In the genomic region with DNA sequence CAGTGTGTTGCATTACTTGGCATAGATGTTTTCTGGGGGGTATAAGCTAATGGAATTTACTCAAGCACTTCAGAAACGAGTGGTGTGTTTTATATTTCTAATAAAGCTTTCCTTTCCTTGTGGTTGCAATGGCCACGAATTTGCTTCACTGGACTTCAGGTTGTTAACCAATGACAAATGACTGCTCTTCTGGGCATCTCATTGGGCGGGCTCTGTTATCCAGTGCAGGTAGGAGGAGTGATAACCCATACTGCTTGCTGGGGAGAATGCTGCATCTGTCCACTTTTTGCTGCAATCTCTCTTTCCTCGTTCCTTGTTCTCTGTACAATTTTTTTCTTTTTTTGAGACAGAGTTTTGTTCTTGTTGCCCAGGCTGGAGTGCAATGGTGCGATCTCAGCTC, we compare ENCODE assay signal across 15 cellular contexts.
A peak's percentile ranks its signal among the peaks of the same experiment; 100 is the strongest.
DNase-seq lines count a peak whose midpoint lies in the region; ATAC-seq and TF ChIP-seq lines count a peak whose summit lies in the region.
"Had no signal": no experiment of that assay in that cellular context is flagged by ENCODE, and none has a peak within 500 bp of the region (broad histone marks: within the 10 kb centered on the region; RNA-seq: fewer than 3 reads in every experiment).

No MANE protein-coding gene starts in this region.

- H3K4me3 Mint-ChIP-seq in WTC11 = no peak overlapping the region
- H3K4me3 Mint-ChIP-seq in neural progenitor cell = no peak overlapping the region
- no peak overlapping the region for H3K4me3 Mint-ChIP-seq in activated CD4-positive, alpha-beta memory T cell treated with anti-CD3 and anti-CD28 coated beads, Interleukin-2, amount 10 ng/mL, durations not matched to agents 7 days and 5 days
- H3K4me3 Mint-ChIP-seq: CD4-positive, CD25-positive, alpha-beta regulatory T cell; CD8-positive, alpha-beta memory T cell; H9; IgD-negative memory B cell had no signal

- TF ChIP-seq CTCF in WTC11 (IDR thresholded peaks at IDR 0.05) (no peak), neural progenitor cell (IDR thresholded peaks at IDR 0.05) (no peak), heart left ventricle (IDR thresholded peaks at IDR 0.05) (no peak)

- peak; percentile 54 for ATAC-seq in WTC11
- no peak for ATAC-seq in heart left ventricle
- ATAC-seq: HepG2 had no signal

- no peak overlapping the region for H3K27ac Mint-ChIP-seq in WTC11
- no peak overlapping the region for H3K27ac Mint-ChIP-seq in neural progenitor cell
- H3K27ac Mint-ChIP-seq in activated CD4-positive, alpha-beta memory T cell treated with anti-CD3 and anti-CD28 coated beads, Interleukin-2, amount 10 ng/mL, durations not matched to agents 7 days and 5 days = no peak overlapping the region
- H3K27ac Mint-ChIP-seq: CD8-positive, alpha-beta memory T cell; H9; IgD-negative memory B cell had no signal

- H2AFZ ChIP-seq in neural progenitor cell (replicated peaks) = peak overlapping the region; percentile 32

- no peaks in the 10 kb centered on the region for H4K20me1 ChIP-seq in neural progenitor cell (ENCODE audit: low read depth)

- H3K27me3 Mint-ChIP-seq in WTC11 (ENCODE audit: low read depth) = no peaks in the 10 kb centered on the region; the same call in 1 of the 2 replicates
- no peaks in the 10 kb centered on the region for H3K27me3 Mint-ChIP-seq in neural progenitor cell (ENCODE audit: insufficient read depth, low read depth)
- peaks cover 2% of the 10 kb centered on the region for H3K27me3 Mint-ChIP-seq in activated CD4-positive, alpha-beta memory T cell treated with anti-CD3 and anti-CD28 coated beads, Interleukin-2, amount 10 ng/mL, durations not matched to agents 7 days and 5 days

- no peaks in the 10 kb centered on the region for H3K36me3 ChIP-seq in H7 (replicated peaks; ENCODE audit: control insufficient read depth, insufficient read depth, low read length)
- H3K36me3 ChIP-seq in neural progenitor cell = no peaks in the 10 kb centered on the region
- H3K36me3 ChIP-seq in heart left ventricle = no peaks in the 10 kb centered on the region
- H3K36me3 ChIP-seq: BE2C had no signal

- no peaks in the 10 kb centered on the region for H3K9me3 Mint-ChIP-seq in WTC11
- H3K9me3 Mint-ChIP-seq in neural progenitor cell = no peaks in the 10 kb centered on the region
- no peaks in the 10 kb centered on the region for H3K9me3 Mint-ChIP-seq in activated CD4-positive, alpha-beta memory T cell treated with anti-CD3 and anti-CD28 coated beads, Interleukin-2, amount 10 ng/mL, durations not matched to agents 7 days and 5 days
- H3K9me3 Mint-ChIP-seq: CD8-positive, alpha-beta memory T cell; H9; IgD-negative memory B cell had no signal

- H3K4me1 Mint-ChIP-seq in WTC11 = peaks cover 17% of the 10 kb centered on the region
- H3K4me1 Mint-ChIP-seq in neural progenitor cell = peaks cover 32% of the 10 kb centered on the region
- H3K4me1 Mint-ChIP-seq in activated CD4-positive, alpha-beta memory T cell treated with anti-CD3 and anti-CD28 coated beads, Interleukin-2, amount 10 ng/mL, durations not matched to agents 7 days and 5 days = no peaks in the 10 kb centered on the region

- intact Hi-C loops in heart left ventricle (cut with DNase I) = no loop called here

- no peak overlapping the region for H3K9ac ChIP-seq in neural progenitor cell

- WGBS in heart left ventricle, 4 donors = 60 to 69% (median 61%) methylated on average over 5 of the region's 5 CpGs

- H3F3A ChIP-seq in neural progenitor cell (ENCODE audit: low read depth) = peaks cover 18% of the 10 kb centered on the region

- DNase-seq in H7 = peak; percentile 37
- no peak for DNase-seq in WTC11 (ENCODE audit: low spot score)
- no peak for DNase-seq in neural progenitor cell (ENCODE audit: low spot score)
- DNase-seq in heart left ventricle = no peak
- no peak for DNase-seq in stimulated activated naive CD4-positive, alpha-beta T cell (lab: John Stamatoyannopoulos, UW)
- no peak for DNase-seq in activated CD4-positive, alpha-beta memory T cell treated with anti-CD3 and anti-CD28 coated beads, Interleukin-2, amount 10 ng/mL, durations not matched to agents 7 days and 5 days
- DNase-seq: BE2C; C1 segment of cervical spinal cord; CD4-positive, CD25-positive, alpha-beta regulatory T cell; CD8-positive, alpha-beta memory T cell; COR-L47; GOT3; H9 had no signal

- H3K4me3 ChIP-seq in H7 (ENCODE audit: insufficient read depth, low read depth, low read length) (no peak overlapping the region), neural progenitor cell (no peak overlapping the region), heart left ventricle (no peak overlapping the region)

- H3K4me2 ChIP-seq in neural progenitor cell = peak overlapping the region; percentile 19

- H3K79me2 ChIP-seq in neural progenitor cell (ENCODE audit: low read depth) = no peaks in the 10 kb centered on the region

- no peaks in the 10 kb centered on the region for H3K36me3 Mint-ChIP-seq in WTC11
- no peaks in the 10 kb centered on the region for H3K36me3 Mint-ChIP-seq in neural progenitor cell
- H3K36me3 Mint-ChIP-seq in activated CD4-positive, alpha-beta memory T cell treated with anti-CD3 and anti-CD28 coated beads, Interleukin-2, amount 10 ng/mL, durations not matched to agents 7 days and 5 days (ENCODE audit: low read depth) = no peaks in the 10 kb centered on the region
- H3K36me3 Mint-ChIP-seq: CD4-positive, CD25-positive, alpha-beta regulatory T cell had no signal

- H3K27ac ChIP-seq in neural progenitor cell (no peak overlapping the region), heart left ventricle (no peak overlapping the region)

- H3K27me3 ChIP-seq in H7 (ENCODE audit: control insufficient read depth, insufficient read depth, low read length) (no peaks in the 10 kb centered on the region), neural progenitor cell (no peaks in the 10 kb centered on the region), heart left ventricle (peaks cover 0 to 15% (median 0%) of the 10 kb centered on the region in 9 donors)
- H3K27me3 ChIP-seq: BE2C had no signal

- no peak for TF ChIP-seq POLR2A in heart left ventricle (IDR thresholded peaks at IDR 0.05)

- CTCF ChIA-PET in WTC11 (lab: Charles Lee) = interaction anchor here (0.6 kb wide), 1 partner anchor 155 kb away, joined by 4 read pairs; no protein-coding TSS in a partner anchor
- CTCF ChIA-PET in activated CD4-positive, alpha-beta memory T cell treated with anti-CD3 and anti-CD28 coated beads, Interleukin-2, amount 10 ng/mL, durations not matched to agents 7 days and 5 days (lab: Charles Lee) = no interaction called here

- POLR2A ChIA-PET in WTC11 (lab: Charles Lee) = no interaction called here
- POLR2A ChIA-PET in activated CD4-positive, alpha-beta memory T cell treated with anti-CD3 and anti-CD28 coated beads, Interleukin-2, amount 10 ng/mL, durations not matched to agents 7 days and 5 days (lab: Charles Lee) = no interaction called here

- peaks cover 25% of the 10 kb centered on the region for H3K4me1 ChIP-seq in neural progenitor cell
- no peaks in the 10 kb centered on the region for H3K4me1 ChIP-seq in heart left ventricle

- H3K9me3 ChIP-seq in neural progenitor cell (ENCODE audit: low read depth) = no peaks in the 10 kb centered on the region
- H3K9me3 ChIP-seq in heart left ventricle = no peaks in the 10 kb centered on the region
- H3K9me3 ChIP-seq: BE2C had no signal

TF ChIP-seq in WTC11, 78 proteins besides CTCF, POLR2A, EP300 and RAD21 (continues in another document):
- no peak for TF ChIP-seq TP53 (CRISPR knock-in tag; IDR thresholded peaks at IDR 0.05)
- TF ChIP-seq, protein P1, sequence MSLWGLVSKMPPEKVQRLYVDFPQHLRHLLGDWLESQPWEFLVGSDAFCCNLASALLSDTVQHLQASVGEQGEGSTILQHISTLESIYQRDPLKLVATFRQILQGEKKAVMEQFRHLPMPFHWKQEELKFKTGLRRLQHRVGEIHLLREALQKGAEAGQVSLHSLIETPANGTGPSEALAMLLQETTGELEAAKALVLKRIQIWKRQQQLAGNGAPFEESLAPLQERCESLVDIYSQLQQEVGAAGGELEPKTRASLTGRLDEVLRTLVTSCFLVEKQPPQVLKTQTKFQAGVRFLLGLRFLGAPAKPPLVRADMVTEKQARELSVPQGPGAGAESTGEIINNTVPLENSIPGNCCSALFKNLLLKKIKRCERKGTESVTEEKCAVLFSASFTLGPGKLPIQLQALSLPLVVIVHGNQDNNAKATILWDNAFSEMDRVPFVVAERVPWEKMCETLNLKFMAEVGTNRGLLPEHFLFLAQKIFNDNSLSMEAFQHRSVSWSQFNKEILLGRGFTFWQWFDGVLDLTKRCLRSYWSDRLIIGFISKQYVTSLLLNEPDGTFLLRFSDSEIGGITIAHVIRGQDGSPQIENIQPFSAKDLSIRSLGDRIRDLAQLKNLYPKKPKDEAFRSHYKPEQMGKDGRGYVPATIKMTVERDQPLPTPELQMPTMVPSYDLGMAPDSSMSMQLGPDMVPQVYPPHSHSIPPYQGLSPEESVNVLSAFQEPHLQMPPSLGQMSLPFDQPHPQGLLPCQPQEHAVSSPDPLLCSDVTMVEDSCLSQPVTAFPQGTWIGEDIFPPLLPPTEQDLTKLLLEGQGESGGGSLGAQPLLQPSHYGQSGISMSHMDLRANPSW (CRISPR knock-in tag; conservative IDR thresholded peaks at IDR 0.05; ENCODE audit: low read depth) = no peak
- TF ChIP-seq, protein P2, sequence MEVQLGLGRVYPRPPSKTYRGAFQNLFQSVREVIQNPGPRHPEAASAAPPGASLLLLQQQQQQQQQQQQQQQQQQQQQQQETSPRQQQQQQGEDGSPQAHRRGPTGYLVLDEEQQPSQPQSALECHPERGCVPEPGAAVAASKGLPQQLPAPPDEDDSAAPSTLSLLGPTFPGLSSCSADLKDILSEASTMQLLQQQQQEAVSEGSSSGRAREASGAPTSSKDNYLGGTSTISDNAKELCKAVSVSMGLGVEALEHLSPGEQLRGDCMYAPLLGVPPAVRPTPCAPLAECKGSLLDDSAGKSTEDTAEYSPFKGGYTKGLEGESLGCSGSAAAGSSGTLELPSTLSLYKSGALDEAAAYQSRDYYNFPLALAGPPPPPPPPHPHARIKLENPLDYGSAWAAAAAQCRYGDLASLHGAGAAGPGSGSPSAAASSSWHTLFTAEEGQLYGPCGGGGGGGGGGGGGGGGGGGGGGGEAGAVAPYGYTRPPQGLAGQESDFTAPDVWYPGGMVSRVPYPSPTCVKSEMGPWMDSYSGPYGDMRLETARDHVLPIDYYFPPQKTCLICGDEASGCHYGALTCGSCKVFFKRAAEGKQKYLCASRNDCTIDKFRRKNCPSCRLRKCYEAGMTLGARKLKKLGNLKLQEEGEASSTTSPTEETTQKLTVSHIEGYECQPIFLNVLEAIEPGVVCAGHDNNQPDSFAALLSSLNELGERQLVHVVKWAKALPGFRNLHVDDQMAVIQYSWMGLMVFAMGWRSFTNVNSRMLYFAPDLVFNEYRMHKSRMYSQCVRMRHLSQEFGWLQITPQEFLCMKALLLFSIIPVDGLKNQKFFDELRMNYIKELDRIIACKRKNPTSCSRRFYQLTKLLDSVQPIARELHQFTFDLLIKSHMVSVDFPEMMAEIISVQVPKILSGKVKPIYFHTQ (CRISPR knock-in tag; IDR thresholded peaks at IDR 0.05) = no peak
- TF ChIP-seq CREM (CRISPR knock-in tag; IDR thresholded peaks at IDR 0.05) = no peak
